In genomic region chr20:46844965-46845364, GRCh38 we compare ENCODE assay signal across 41 cellular contexts. TPM values are rescaled to one million over a fixed set of nuclear protein-coding genes. Genes with fewer than 3 reads are reported as not detected.
"Had no signal": no experiment of that assay in that cellular context is flagged by ENCODE, and none has a peak within 500 bp of the region (broad histone marks: within the 10 kb centered on the region; RNA-seq: fewer than 3 reads in every experiment).

No MANE protein-coding gene starts in this region.

- H3K36me3 Mint-ChIP-seq: activated CD4-positive, alpha-beta memory T cell treated with anti-CD3 and anti-CD28 coated beads for 36 hours; activated naive CD4-positive, alpha-beta T cell treated with anti-CD3 and anti-CD28 coated beads, Interleukin-2, amount 50 U/mL, for 72 hours; activated naive CD8-positive, alpha-beta T cell treated with anti-CD3 and anti-CD28 coated beads for 36 hours had no signal

- H3K9me3 Mint-ChIP-seq: activated CD4-positive, alpha-beta T cell treated with anti-CD3 and anti-CD28 coated beads, Interleukin-2, amount 10 ng/mL, durations not matched to agents 24 days and 14 days; activated naive CD4-positive, alpha-beta T cell treated with anti-CD3 and anti-CD28 coated beads for 36 hours; activated naive CD8-positive, alpha-beta T cell treated with anti-CD3 and anti-CD28 coated beads for 36 hours; activated T-cell treated with anti-CD3 and anti-CD28 coated beads, Interleukin-2, amount 50 U/mL, for 4 hours; activated T-cell treated with anti-CD3 and anti-CD28 coated beads, Interleukin-2, amount 50 U/mL, for 72 hours; activated T-helper 1 cell treated with anti-CD3 and anti-CD28 coated beads, Interleukin-12 subunit alpha, Interleukin-12 subunit beta, Interleukin-2, Interleukin-4 antibody, amounts not matched to agents 30 ng/mL and 10 ng/mL and 1 ng/mL, durations not matched to agents 14 hours and 24 hours and 36 hours; activated T-helper 17 cell treated with anti-CD3 and anti-CD28 coated beads, Interleukin-2, amount 50 U/mL, for 72 hours; central memory CD8-positive, alpha-beta T cell; T-helper 1 cell treated with Interleukin-12 subunit alpha and Interleukin-12 subunit beta and Interleukin-4 antibody, amounts not matched to agents 30 μg/mL and 1 μg/mL, for 36 hours; T-helper 2 cell treated with Interferon-gamma antibody and Interleukin-4, amounts not matched to agents 5 μg/mL and 100 μg/mL, for 36 hours had no signal

- H3K9me3 ChIP-seq: adrenal gland, body of pancreas, breast epithelium had no signal

- H3K4me3 Mint-ChIP-seq: activated B cell treated with CpG ODN at 0.5 μM for 24 hours; activated CD4-positive, alpha-beta memory T cell treated with anti-CD3 and anti-CD28 coated beads for 36 hours; activated CD4-positive, alpha-beta T cell treated with anti-CD3 and anti-CD28 coated beads, Interleukin-2, amount 10 ng/mL, durations not matched to agents 24 days and 14 days; activated CD8-positive, alpha-beta T cell treated with anti-CD3 and anti-CD28 coated beads for 36 hours; activated naive CD4-positive, alpha-beta T cell treated with anti-CD3 and anti-CD28 coated beads for 36 hours; activated naive CD8-positive, alpha-beta T cell treated with anti-CD3 and anti-CD28 coated beads for 36 hours; activated T-cell treated with anti-CD3 and anti-CD28 coated beads, Interleukin-2, amount 50 U/mL, for 4 hours; activated T-cell treated with anti-CD3 and anti-CD28 coated beads, Interleukin-2, amount 50 U/mL, for 72 hours; activated T-helper 1 cell treated with anti-CD3 and anti-CD28 coated beads, Interleukin-12 subunit alpha, Interleukin-12 subunit beta, Interleukin-2, Interleukin-4 antibody, amounts not matched to agents 30 ng/mL and 10 ng/mL and 1 ng/mL, durations not matched to agents 14 hours and 24 hours and 36 hours; activated T-helper 17 cell treated with anti-CD3 and anti-CD28 coated beads, Interleukin-2, amount 50 U/mL, for 72 hours; central memory CD8-positive, alpha-beta T cell; T-helper 1 cell treated with Interleukin-12 subunit alpha and Interleukin-12 subunit beta and Interleukin-4 antibody, amounts not matched to agents 30 μg/mL and 1 μg/mL, for 36 hours; T-helper 2 cell treated with Interferon-gamma antibody and Interleukin-4, amounts not matched to agents 5 μg/mL and 100 μg/mL, for 36 hours had no signal

- H3K27ac Mint-ChIP-seq: activated B cell treated with CpG ODN at 0.5 μM for 24 hours; activated CD4-positive, alpha-beta memory T cell treated with anti-CD3 and anti-CD28 coated beads for 36 hours; activated CD4-positive, alpha-beta T cell treated with anti-CD3 and anti-CD28 coated beads, Interleukin-2, amount 10 ng/mL, durations not matched to agents 24 days and 14 days; activated CD8-positive, alpha-beta T cell treated with anti-CD3 and anti-CD28 coated beads for 36 hours; activated naive CD4-positive, alpha-beta T cell treated with anti-CD3 and anti-CD28 coated beads for 36 hours; activated naive CD4-positive, alpha-beta T cell treated with anti-CD3 and anti-CD28 coated beads, Interleukin-2, amount 50 U/mL, for 72 hours; activated naive CD8-positive, alpha-beta T cell treated with anti-CD3 and anti-CD28 coated beads for 36 hours; activated T-cell treated with anti-CD3 and anti-CD28 coated beads, Interleukin-2, amount 50 U/mL, for 72 hours; activated T-helper 1 cell treated with anti-CD3 and anti-CD28 coated beads, Interleukin-12 subunit alpha, Interleukin-12 subunit beta, Interleukin-2, Interleukin-4 antibody, amounts not matched to agents 30 ng/mL and 10 ng/mL and 1 ng/mL, durations not matched to agents 14 hours and 24 hours and 36 hours; activated T-helper 17 cell treated with anti-CD3 and anti-CD28 coated beads, Interleukin-2, amount 50 U/mL, for 72 hours; T-helper 1 cell treated with Interleukin-12 subunit alpha and Interleukin-12 subunit beta and Interleukin-4 antibody, amounts not matched to agents 30 μg/mL and 1 μg/mL, for 36 hours; T-helper 2 cell treated with Interferon-gamma antibody and Interleukin-4, amounts not matched to agents 5 μg/mL and 100 μg/mL, for 36 hours had no signal

- H3K36me3 ChIP-seq: adrenal gland, brain microvascular endothelial cell, breast epithelium, cardiac muscle cell, WERI-Rb-1 had no signal

- ATAC-seq: activated CD8-positive, alpha-beta T cell treated with anti-CD3 and anti-CD28 coated beads for 36 hours; activated naive CD4-positive, alpha-beta T cell treated with anti-CD3 and anti-CD28 coated beads, Interleukin-2, amount 50 U/mL, for 72 hours; activated T-cell treated with anti-CD3 and anti-CD28 coated beads, Interleukin-2, amount 50 U/mL, for 4 hours; activated T-cell treated with anti-CD3 and anti-CD28 coated beads, Interleukin-2, amount 50 U/mL, for 72 hours; activated T-helper 17 cell treated with anti-CD3 and anti-CD28 coated beads, Interleukin-2, amount 50 U/mL, for 72 hours; body of pancreas had no signal

- H3K4me1 Mint-ChIP-seq: activated B cell treated with CpG ODN at 0.5 μM for 24 hours; activated CD4-positive, alpha-beta T cell treated with anti-CD3 and anti-CD28 coated beads, Interleukin-2, amount 10 ng/mL, durations not matched to agents 24 days and 14 days; activated naive CD8-positive, alpha-beta T cell treated with anti-CD3 and anti-CD28 coated beads for 36 hours; activated T-helper 17 cell treated with anti-CD3 and anti-CD28 coated beads, Interleukin-2, amount 50 U/mL, for 72 hours; central memory CD8-positive, alpha-beta T cell had no signal

- H3K27ac ChIP-seq: adrenal gland, body of pancreas, brain microvascular endothelial cell, breast epithelium, cardiac muscle cell, WERI-Rb-1 had no signal

- H3K4me3 ChIP-seq: adrenal gland, body of pancreas, breast epithelium, cardiac muscle cell had no signal

- H3K27me3 ChIP-seq: adrenal gland, body of pancreas, brain microvascular endothelial cell, cardiac muscle cell had no signal

- H3K4me1 ChIP-seq: adrenal gland, body of pancreas, breast epithelium had no signal

- DNase-seq: activated B cell treated with CpG ODN at 0.5 μM for 24 hours; activated CD4-positive, alpha-beta memory T cell treated with anti-CD3 and anti-CD28 coated beads for 36 hours; activated CD4-positive, alpha-beta T cell treated with anti-CD3 and anti-CD28 coated beads for 4 hours; activated CD4-positive, alpha-beta T cell treated with anti-CD3 and anti-CD28 coated beads, Interleukin-2, amount 50 U/mL, for 1 hour; activated CD4-positive, alpha-beta T cell treated with anti-CD3 and anti-CD28 coated beads, Interleukin-2, amount 50 U/mL, for 4 hours; activated CD4-positive, CD25-positive, alpha-beta regulatory T cell treated with anti-CD3 and anti-CD28 coated beads, Interleukin-2, amount 50 U/mL, for 72 hours; activated CD8-positive, alpha-beta memory T cell treated with anti-CD3 and anti-CD28 coated beads, Interleukin-2, amount 50 U/mL, for 4 hours; activated CD8-positive, alpha-beta T cell treated with anti-CD3 and anti-CD28 coated beads for 36 hours; activated effector memory CD4-positive, alpha-beta T cell treated with anti-CD3 and anti-CD28 coated beads, Interleukin-2, amount 50 U/mL, for 16 hours; activated gamma-delta T cell treated with Interleukin-2 at 50 U/mL for 16 hours; activated naive CD4-positive, alpha-beta T cell; activated naive CD4-positive, alpha-beta T cell treated with anti-CD3 and anti-CD28 coated beads for 36 hours; activated naive CD4-positive, alpha-beta T cell treated with anti-CD3 and anti-CD28 coated beads, Interleukin-2, amount 50 U/mL, for 16 hours; activated naive CD8-positive, alpha-beta T cell treated with anti-CD3 and anti-CD28 coated beads for 36 hours; activated T-cell treated with anti-CD3 and anti-CD28 coated beads for 4 hours; activated T-cell treated with anti-CD3 and anti-CD28 coated beads, Interleukin-2, amount 50 U/mL, for 1 hour; activated T-cell treated with anti-CD3 and anti-CD28 coated beads, Interleukin-2, amount 50 U/mL, for 4 hours; activated T-cell treated with anti-CD3 and anti-CD28 coated beads, Interleukin-2, amount 50 U/mL, for 72 hours; adrenal gland; amniotic stem cell; aorta; body of pancreas; brain microvascular endothelial cell; caudate nucleus; cerebellar nuclear complex; T-helper 1 cell; T-helper 2 cell; T-helper 9 cell; WERI-Rb-1 had no signal

- FAIRE-seq: astrocyte, TTC549 had no signal

RNA-seq across cellular contexts. Expression of gene EYA2, which starts 49.7 kb away (rescaled TPM):
- total RNA-seq: activated CD4-positive, alpha-beta memory T cell treated with anti-CD3 and anti-CD28 coated beads for 36 hours; activated CD4-positive, alpha-beta T cell treated with anti-CD3 and anti-CD28 coated beads, Interleukin-2, amount 10 ng/mL, durations not matched to agents 24 days and 14 days; activated CD8-positive, alpha-beta memory T cell treated with anti-CD3 and anti-CD28 coated beads for 36 hours; activated CD8-positive, alpha-beta T cell treated with anti-CD3 and anti-CD28 coated beads for 36 hours; activated naive CD4-positive, alpha-beta T cell treated with anti-CD3 and anti-CD28 coated beads for 36 hours; activated naive CD4-positive, alpha-beta T cell treated with anti-CD3 and anti-CD28 coated beads, Interleukin-2, amount 50 U/mL, for 72 hours; activated naive CD8-positive, alpha-beta T cell treated with anti-CD3 and anti-CD28 coated beads for 36 hours; activated T-cell treated with anti-CD3 and anti-CD28 coated beads, Interleukin-2, amount 50 U/mL, for 4 hours; activated T-helper 1 cell treated with anti-CD3 and anti-CD28 coated beads, Interleukin-12 subunit alpha, Interleukin-12 subunit beta, Interleukin-2, Interleukin-4 antibody, amounts not matched to agents 30 ng/mL and 10 ng/mL and 1 ng/mL, durations not matched to agents 14 hours and 24 hours and 36 hours had no signal
- polyA plus RNA-seq: cardiac muscle cell had no signal
